Comparison of ENCODE assay signal across 16 cellular contexts in the genomic region with DNA sequence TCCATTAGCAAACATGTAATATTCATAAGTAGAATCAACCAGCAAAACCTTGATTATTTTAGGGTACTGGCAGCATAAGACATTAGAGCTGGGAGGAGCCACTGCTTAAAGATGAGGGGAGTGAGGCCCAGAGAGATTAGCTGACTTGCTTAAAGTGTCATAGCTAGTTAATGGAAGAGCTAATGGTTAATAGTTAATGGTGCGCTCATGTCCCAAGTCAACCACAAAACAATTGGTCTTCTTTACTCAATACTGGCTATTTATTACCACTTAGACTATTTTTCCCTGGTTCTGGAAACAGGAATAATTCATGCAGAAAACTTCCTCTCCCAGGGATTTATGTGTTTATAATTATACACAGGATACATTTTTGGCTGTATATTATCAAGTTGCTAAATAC. TPM values are rescaled to one million over a fixed set of nuclear protein-coding genes. Genes with fewer than 3 reads are reported as not detected.
A peak's percentile ranks its signal among the peaks of the same experiment; 100 is the strongest.
DNase-seq lines count a peak whose midpoint lies in the region; ATAC-seq, FAIRE-seq and TF ChIP-seq lines count a peak whose summit lies in the region.
"Had no signal": no experiment of that assay in that cellular context is flagged by ENCODE, and none has a peak within 500 bp of the region (broad histone marks: within the 10 kb centered on the region; RNA-seq: fewer than 3 reads in every experiment).

No MANE protein-coding gene starts in this region.

- H4K8ac ChIP-seq in IMR-90 (ENCODE audit: low read depth in 2 of 2, low read length in 2 of 2): no peak overlapping the region

- no peaks in the 10 kb centered on the region for H3K27me3 ChIP-seq in IMR-90 (ENCODE audit: control insufficient read depth, insufficient read depth, low read length)
- H3K27me3 ChIP-seq: BE2C had no signal

- TF ChIP-seq RAD21 in IMR-90 (IDR thresholded peaks at IDR 0.05; ENCODE audit: low read length): no peak

- FAIRE-seq in kidney (lab: Jason Lieb, UNC) (peak; percentile 46), GM12892 (lab: Jason Lieb, UNC) (no peak)
- FAIRE-seq: A204.1 had no signal

- no peak for TF ChIP-seq POLR2A in IMR-90 (IDR thresholded peaks at IDR 0.05; ENCODE audit: low read depth, low read length)
- no peak for TF ChIP-seq POLR2A in GM12892 (IDR thresholded peaks at IDR 0.05; ENCODE audit: low read depth, low read length)

- no TSS peak for BruUV-seq in IMR-90 (replicated peaks; lab: Mats Ljungman, UMichigan)

- H3K23ac ChIP-seq in IMR-90 (ENCODE audit: low read depth, low read length): no peak overlapping the region

- H3K4me3 ChIP-seq in IMR-90 (ENCODE audit: insufficient read depth, low read depth, low read length): no peak overlapping the region
- H3K4me3 ChIP-seq in kidney (ENCODE audit: low read length in 2 of 2): no peak overlapping the region

- H2AK5ac ChIP-seq in IMR-90 (ENCODE audit: low read depth, low read length): no peak overlapping the region

- no peak overlapping the region for H2BK5ac ChIP-seq in IMR-90 (ENCODE audit: low read depth, low read length, poor library complexity, severe bottlenecking)

- dilution Hi-C loops in IMR-90 (cut with HindIII; ENCODE audit: low sequenced_read_pairs, unreplicated experiment): no loop called here

- no peak overlapping the region; the same call in 1 of the 2 replicates for H3K4ac ChIP-seq in IMR-90 (ENCODE audit: low read depth, low read length)

- POLR2A ChIA-PET in IMR-90 (lab: Charles Lee; ENCODE audit: unreplicated experiment): no interaction called here

- CTCF ChIA-PET in IMR-90 (lab: Yijun Ruan, JAX): no interaction called here

- H3K18ac ChIP-seq in IMR-90 (ENCODE audit: low read depth, low read length): peak overlapping the region; percentile 23; the same call in 1 of the 2 replicates

- H3K36me3 ChIP-seq in IMR-90 (ENCODE audit: control insufficient read depth, insufficient read depth, low read length) (no peaks in the 10 kb centered on the region), kidney (ENCODE audit: control insufficient read depth in 1 of 2, insufficient read depth in 2 of 2, low read length in 2 of 2) (no peaks in the 10 kb centered on the region)
- H3K36me3 ChIP-seq: BE2C had no signal

- no peak overlapping the region for H3K4me3 Mint-ChIP-seq in nephron
- H3K4me3 Mint-ChIP-seq: CD4-positive, alpha-beta memory T cell; H9; IgD-negative memory B cell had no signal

- H4K20me1 ChIP-seq in IMR-90 (ENCODE audit: insufficient read depth, low read length): no peaks in the 10 kb centered on the region

- H2BK20ac ChIP-seq in IMR-90 (ENCODE audit: low read depth, low read length): peak overlapping the region; percentile 38; the same call in 1 of the 2 replicates

- H2BK120ac ChIP-seq in IMR-90 (ENCODE audit: low read depth, low read length): peak overlapping the region; percentile 5; the same call in 1 of the 2 replicates

- H3K4me1 ChIP-seq in IMR-90 (ENCODE audit: control insufficient read depth, insufficient read depth, low read length) (peaks cover 13% of the 10 kb centered on the region), kidney (ENCODE audit: control insufficient read depth in 1 of 2, insufficient read depth in 1 of 2, low read depth in 1 of 2, low read length in 2 of 2) (peaks cover 22 to 31% of the 10 kb centered on the region in 2 donors)
- H3K4me1 ChIP-seq: BE2C had no signal

- H3K27me3 Mint-ChIP-seq in nephron (ENCODE audit: low read depth): peaks cover 9% of the 10 kb centered on the region
- H3K27me3 Mint-ChIP-seq: CD4-positive, alpha-beta memory T cell had no signal

- H3K9me1 ChIP-seq in IMR-90 (ENCODE audit: insufficient read depth, low read length): no peaks in the 10 kb centered on the region; the same call in none of the 2 replicates

- DNase-seq in IMR-90 (no peak), kidney (no peak), cortex of kidney (lab: John Stamatoyannopoulos, UW) (no peak), GM12892 (ENCODE audit: insufficient read length) (no peak), caudate nucleus (lab: John Stamatoyannopoulos, UW) (no peak)
- DNase-seq: BE2C; CD4-positive, alpha-beta memory T cell; DND-41; GDM1; GOT3; H9 had no signal

- peaks cover 44% of the 10 kb centered on the region for H3K4me1 Mint-ChIP-seq in nephron

- no peak overlapping the region for H3K9ac ChIP-seq in IMR-90 (ENCODE audit: low read depth, low read length)
- no peak overlapping the region for H3K9ac ChIP-seq in kidney (ENCODE audit: low read length in 2 of 2)

- H2BK15ac ChIP-seq in IMR-90 (ENCODE audit: low read depth, low read length): no peak overlapping the region

- intact Hi-C loops in IMR-90 (cut with micrococcal nuclease): no loop called here
- intact Hi-C loops in kidney (cut with DNase I): no loop called here

- no peaks in the 10 kb centered on the region for H3K79me1 ChIP-seq in IMR-90 (ENCODE audit: low read depth in 1 of 2, low read length in 2 of 2)

- H4K5ac ChIP-seq in IMR-90 (ENCODE audit: low read depth, low read length): no peak overlapping the region

- H3K27ac ChIP-seq in IMR-90 (ENCODE audit: insufficient read depth, low read length) (no peak overlapping the region), kidney (ENCODE audit: low read depth in 2 of 2, low read length in 2 of 2) (peak overlapping the region in 1 of 2 donors; percentile 49), caudate nucleus (ENCODE audit: low read depth, low read length) (no peak overlapping the region)
- H3K27ac ChIP-seq: C4-2B had no signal

- no CpG with 5 or more reads among the region's 1 CpG for WGBS in IMR-90 (ENCODE audit: extremely low coverage in 2 of 2, insufficient read length in 1 of 2), 2 experiments

- H3K9me3 ChIP-seq in IMR-90 (ENCODE audit: control insufficient read depth, insufficient read depth, low read length): no peaks in the 10 kb centered on the region
- H3K9me3 ChIP-seq in kidney (ENCODE audit: control insufficient read depth in 1 of 2, low read length in 2 of 2): no peaks in the 10 kb centered on the region
- H3K9me3 ChIP-seq: BE2C had no signal

- 0 out of 2 replicates have a peak overlapping the region, but pooled peaks have one; percentile 20 for H3K14ac ChIP-seq in IMR-90 (replicated peaks; ENCODE audit: low read depth, low read length)

- no peak overlapping the region for H3K4me2 ChIP-seq in IMR-90 (ENCODE audit: low read depth, low read length)

- in situ Hi-C loops in IMR-90 (cut with MboI; ENCODE audit: low sequenced_read_pairs): no loop called here

- no peak for ATAC-seq in IMR-90 (ENCODE audit: low read depth)
- no peak for ATAC-seq in GM18517 (IDR thresholded peaks at IDR 0.05; ENCODE audit: unreplicated experiment)

- no peaks in the 10 kb centered on the region for H3K36me3 Mint-ChIP-seq in nephron (ENCODE audit: low read depth)

- no peak overlapping the region for H2AK9ac ChIP-seq in IMR-90 (replicated peaks; ENCODE audit: low read depth, low read length, poor library complexity)

- H3K9me3 Mint-ChIP-seq in nephron: no peaks in the 10 kb centered on the region
- H3K9me3 Mint-ChIP-seq: CD4-positive, alpha-beta memory T cell; H9; IgD-negative memory B cell had no signal

- no peak overlapping the region for H4K91ac ChIP-seq in IMR-90 (ENCODE audit: insufficient read depth, low read depth, low read length)

- TF ChIP-seq CTCF in IMR-90 (conservative IDR thresholded peaks at IDR 0.05; ENCODE audit: low read depth, low read length) (no peak), kidney (IDR thresholded peaks at IDR 0.05; ENCODE audit: borderline replicate concordance, extremely low read depth, insufficient read depth) (no peak), nephron (IDR thresholded peaks at IDR 0.05; ENCODE audit: unreplicated experiment in 3 of 3) (no peak)

- H2AFZ ChIP-seq in IMR-90 (replicated peaks; ENCODE audit: low read length, poor library complexity): no peak overlapping the region

- H3K56ac ChIP-seq in IMR-90 (ENCODE audit: extremely low read depth, insufficient read depth, low read length): no peak overlapping the region

- H3K27ac Mint-ChIP-seq in nephron: peak overlapping the region in 2 of 3 experiments; percentile 22 to 29
- H3K27ac Mint-ChIP-seq: IgD-negative memory B cell had no signal

TF ChIP-seq in IMR-90, 13 proteins besides CTCF, POLR2A, EP300 and RAD21 (continues in another document):
- TF ChIP-seq, protein P1, sequence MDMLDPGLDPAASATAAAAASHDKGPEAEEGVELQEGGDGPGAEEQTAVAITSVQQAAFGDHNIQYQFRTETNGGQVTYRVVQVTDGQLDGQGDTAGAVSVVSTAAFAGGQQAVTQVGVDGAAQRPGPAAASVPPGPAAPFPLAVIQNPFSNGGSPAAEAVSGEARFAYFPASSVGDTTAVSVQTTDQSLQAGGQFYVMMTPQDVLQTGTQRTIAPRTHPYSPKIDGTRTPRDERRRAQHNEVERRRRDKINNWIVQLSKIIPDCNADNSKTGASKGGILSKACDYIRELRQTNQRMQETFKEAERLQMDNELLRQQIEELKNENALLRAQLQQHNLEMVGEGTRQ (IDR thresholded peaks at IDR 0.05; ENCODE audit: low read depth, low read length): no peak
- TF ChIP-seq FOS (IDR thresholded peaks at IDR 0.05; ENCODE audit: low read depth, low read length) (no peak), RCOR1 (IDR thresholded peaks at IDR 0.05; ENCODE audit: insufficient replicate concordance, low read length) (no peak), MAFK (IDR thresholded peaks at IDR 0.05; ENCODE audit: low read depth, low read length) (no peak), CEBPB (IDR thresholded peaks at IDR 0.05; ENCODE audit: low read depth, low read length) (no peak), CHD1 (IDR thresholded peaks at IDR 0.05; ENCODE audit: low read depth, low read length) (no peak), MXI1 (IDR thresholded peaks at IDR 0.05; ENCODE audit: borderline replicate concordance, low read depth, low read length) (no peak), ELK1 (IDR thresholded peaks at IDR 0.05; ENCODE audit: borderline replicate concordance, low read depth, low read length) (no peak), RFX5 (IDR thresholded peaks at IDR 0.05; ENCODE audit: low read depth, low read length) (no peak), SMC3 (IDR thresholded peaks at IDR 0.05; ENCODE audit: low read depth, low read length) (no peak), MAZ (IDR thresholded peaks at IDR 0.05; ENCODE audit: borderline replicate concordance, low read depth, low read length) (no peak)

RNA-seq across cellular contexts. Expression of gene EIF4E3, which starts 33.1 kb away (rescaled TPM):
- 0.72 and 0.83 TPM in 2 replicates for total RNA-seq in IMR-90 (2012; rRNA removed)
- polyA plus RNA-seq in IMR-90 (2012; rRNA removed): 0.83 and 1.1 TPM in 2 replicates
- 0.16 TPM in 2 replicates for polyA plus RNA-seq in IMR-90 (2012; cell fraction: cytosol; rRNA removed)
- 0.04 and 0.45 TPM in 2 replicates for polyA plus RNA-seq in IMR-90 (2012; cell fraction: nucleus; rRNA removed; ENCODE audit: low replicate concordance)
- 37.1 TPM for total RNA-seq in kidney
- polyA plus RNA-seq in kidney (ENCODE audit: insufficient read depth, low read depth, low replicate concordance): 10.5 TPM
- polyA plus RNA-seq in GM12892 (2012; ENCODE audit: missing spikeins): 1.3 TPM

Comparison
In these comparisons a context has a peak if more than half of its experiments do, and no peak if none do; other contexts are left out.
1. RNA of gene EIF4E3, which starts 33.1 kb away (total RNA-seq): 37.1 TPM in kidney (single experiment); 0.72 to 0.83 TPM in IMR-90; every median in the first group is over 10 times any median in the second.